ENCODE assay signal across 24 cellular contexts in the genomic region with DNA sequence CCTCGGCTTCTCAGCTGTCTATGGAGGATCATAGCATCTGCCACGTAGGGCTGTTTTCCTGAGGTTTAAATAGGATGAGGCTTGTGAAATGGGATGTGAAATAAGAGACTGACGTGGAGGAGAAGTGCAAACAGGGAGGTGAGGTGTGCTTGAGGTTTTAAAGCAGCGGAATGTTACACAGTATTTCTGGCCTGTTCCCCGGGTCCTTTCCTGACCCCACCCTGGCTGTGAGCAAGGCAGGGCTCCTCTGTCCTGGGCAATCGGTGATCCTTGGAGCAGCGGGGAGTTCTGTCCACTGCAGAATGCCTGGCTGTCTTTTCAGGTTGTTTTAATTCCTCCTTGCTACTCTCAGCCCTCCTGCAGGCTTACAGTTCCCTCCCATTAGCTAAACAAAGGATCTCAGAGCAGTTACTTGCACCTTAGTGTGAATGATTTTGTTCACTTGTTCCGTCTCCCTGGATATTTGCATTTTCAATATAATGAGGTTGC. TPM values are rescaled to one million over a fixed set of nuclear protein-coding genes. Genes with fewer than 3 reads are reported as not detected.
DNase-seq lines count a peak whose midpoint lies in the region; ATAC-seq and TF ChIP-seq lines count a peak whose summit lies in the region.
"Had no signal": no experiment of that assay in that cellular context is flagged by ENCODE, and none has a peak within 500 bp of the region (broad histone marks: within the 10 kb centered on the region; RNA-seq: fewer than 3 reads in every experiment).

No MANE protein-coding gene starts in this region.

- H3K4me1 ChIP-seq in SJCRH30 (peaks cover 52% of the 10 kb centered on the region), HAP-1 (no peaks in the 10 kb centered on the region)
- H3K4me1 ChIP-seq: testis had no signal

- H3K27me3 ChIP-seq in SJCRH30 (no peaks in the 10 kb centered on the region), HAP-1 (ENCODE audit: low read depth) (no peaks in the 10 kb centered on the region)
- H3K27me3 ChIP-seq: testis had no signal

- in situ Hi-C loops in HAP-1 (cut with MboI; ENCODE audit: low sequenced_read_pairs): loop anchor here (10.0 kb wide), 1 partner anchor 64 kb away; no protein-coding TSS in a partner anchor

- H3K36me3 ChIP-seq in SJCRH30: 0 out of 2 replicates have a peak, but pooled peaks cover 1% of the 10 kb centered on the region
- peaks cover 13% of the 10 kb centered on the region for H3K36me3 ChIP-seq in HAP-1 (replicated peaks)

- TF ChIP-seq CTCF in HFFc6 (IDR thresholded peaks at IDR 0.05): no peak

- DNase-seq in activated T-cell treated with anti-CD3 and anti-CD28 coated beads, Interleukin-2, amount 50 U/mL, for 48 hours: peak; percentile 6 to 8
- DNase-seq in activated T-cell treated with anti-CD3 and anti-CD28 coated beads, Interleukin-2, amount 50 U/mL, for 72 hours: no peak
- peak; percentile 44 to 68 for DNase-seq in SJCRH30
- DNase-seq in iPS-NIHi7 (ENCODE audit: extremely low spot score): peak; percentile 39
- peak; percentile 19 for DNase-seq in ureter (ENCODE audit: low spot score)
- no peak for DNase-seq in HFFc6
- DNase-seq in foreskin melanocyte: no peak
- DNase-seq in HAP-1 (ENCODE audit: low spot score in 2 of 2): no peak
- DNase-seq: activated naive CD4-positive, alpha-beta T cell; C1 segment of cervical spinal cord; cortex of kidney; GOT3; heart right ventricle; midbrain; MM.1S; NCI-H1694; stimulated activated CD4-positive, alpha-beta T cell treated with anti-CD3 and anti-CD28 coated beads, Interleukin-2, amount 100 ng/mL, for 48 hours; stimulated activated naive CD4-positive, alpha-beta T cell; testis had no signal

- peak overlapping the region; percentile 36; the same call in 1 of the 2 replicates for H3K27ac ChIP-seq in SJCRH30
- H3K27ac ChIP-seq: heart right ventricle, testis had no signal

- ATAC-seq in activated T-cell treated with anti-CD3 and anti-CD28 coated beads, Interleukin-2, amount 50 U/mL, for 72 hours (replicated peaks in 1 of 2): no peak
- ATAC-seq: heart right ventricle, K562, SK-N-SH treated with all-trans-retinoic acid at 6 μM for 48 hours had no signal

- no peaks in the 10 kb centered on the region for H3K4me1 Mint-ChIP-seq in activated T-cell treated with anti-CD3 and anti-CD28 coated beads, Interleukin-2, amount 50 U/mL, for 72 hours (ENCODE audit: low read depth)
- no peaks in the 10 kb centered on the region; the same call in 1 of the 2 replicates for H3K4me1 Mint-ChIP-seq in HFFc6 (ENCODE audit: low read depth)

- no peak overlapping the region for H3K27ac Mint-ChIP-seq in activated T-cell treated with anti-CD3 and anti-CD28 coated beads, Interleukin-2, amount 50 U/mL, for 72 hours
- no peak overlapping the region for H3K27ac Mint-ChIP-seq in HFFc6

- no peaks in the 10 kb centered on the region for H3K9me3 ChIP-seq in SJCRH30 (replicated peaks)
- H3K9me3 ChIP-seq in HAP-1: no peaks in the 10 kb centered on the region
- H3K9me3 ChIP-seq: heart right ventricle, testis had no signal

- no peaks in the 10 kb centered on the region for H3K27me3 Mint-ChIP-seq in activated T-cell treated with anti-CD3 and anti-CD28 coated beads, Interleukin-2, amount 50 U/mL, for 72 hours (ENCODE audit: low read depth)
- peaks cover 12% of the 10 kb centered on the region for H3K27me3 Mint-ChIP-seq in HFFc6 (ENCODE audit: insufficient read depth)

- no peaks in the 10 kb centered on the region for H3K36me3 Mint-ChIP-seq in activated T-cell treated with anti-CD3 and anti-CD28 coated beads, Interleukin-2, amount 50 U/mL, for 72 hours (ENCODE audit: insufficient read depth in 2 of 2)
- no peaks in the 10 kb centered on the region; the same call in 1 of the 2 replicates for H3K36me3 Mint-ChIP-seq in HFFc6 (ENCODE audit: low read depth)

- no peaks in the 10 kb centered on the region for H3K9me3 Mint-ChIP-seq in activated T-cell treated with anti-CD3 and anti-CD28 coated beads, Interleukin-2, amount 50 U/mL, for 72 hours
- H3K9me3 Mint-ChIP-seq in HFFc6: no peaks in the 10 kb centered on the region
- H3K9me3 Mint-ChIP-seq: neural crest cell had no signal

- H3K4me3 Mint-ChIP-seq in activated T-cell treated with anti-CD3 and anti-CD28 coated beads, Interleukin-2, amount 50 U/mL, for 72 hours: no peak overlapping the region
- no peak overlapping the region for H3K4me3 Mint-ChIP-seq in HFFc6
- H3K4me3 Mint-ChIP-seq: neural crest cell had no signal

- H3K4me3 ChIP-seq in SJCRH30: no peak overlapping the region
- no peak overlapping the region for H3K4me3 ChIP-seq in HAP-1
- H3K4me3 ChIP-seq: heart right ventricle, K562, smooth muscle cell, testis had no signal

RNA-seq across cellular contexts. Expression of a gene that starts 38.5 kb away (rescaled TPM):
- total RNA-seq in activated T-cell treated with anti-CD3 and anti-CD28 coated beads, Interleukin-2, amount 50 U/mL, for 72 hours: not detected
- 3.7 and 4.2 TPM in 2 replicates for total RNA-seq in SJCRH30 (2014; rRNA removed; shearing (Covaris generic))
- total RNA-seq in ureter: not detected
- total RNA-seq in HFFc6 (2021; fragmentation: NEBNext Ultra II Directional; extraction: Animal tissue kit (Norgen Biotek cat#: 25700)): under 1 TPM; 0.28 to 0.71 (median 0.41) TPM
- total RNA-seq: heart right ventricle; smooth muscle cell; T-helper 2 cell treated with Interferon-gamma antibody and Interleukin-4, amounts not matched to agents 100 ng/mL and 5 ng/mL, for 36 hours had no signal

Comparison
In these comparisons a context has a peak if more than half of its experiments do, and no peak if none do; other contexts are left out.
1. DNase-seq: peak in activated T-cell treated with anti-CD3 and anti-CD28 coated beads, Interleukin-2, amount 50 U/mL, for 48 hours (2 of 2), SJCRH30 (2 of 2), iPS-NIHi7 (single experiment) and ureter (single experiment); none in activated T-cell treated with anti-CD3 and anti-CD28 coated beads, Interleukin-2, amount 50 U/mL, for 72 hours (0 of 2), HFFc6 (single experiment), foreskin melanocyte (single experiment) and HAP-1 (0 of 2).